In the genomic region with DNA sequence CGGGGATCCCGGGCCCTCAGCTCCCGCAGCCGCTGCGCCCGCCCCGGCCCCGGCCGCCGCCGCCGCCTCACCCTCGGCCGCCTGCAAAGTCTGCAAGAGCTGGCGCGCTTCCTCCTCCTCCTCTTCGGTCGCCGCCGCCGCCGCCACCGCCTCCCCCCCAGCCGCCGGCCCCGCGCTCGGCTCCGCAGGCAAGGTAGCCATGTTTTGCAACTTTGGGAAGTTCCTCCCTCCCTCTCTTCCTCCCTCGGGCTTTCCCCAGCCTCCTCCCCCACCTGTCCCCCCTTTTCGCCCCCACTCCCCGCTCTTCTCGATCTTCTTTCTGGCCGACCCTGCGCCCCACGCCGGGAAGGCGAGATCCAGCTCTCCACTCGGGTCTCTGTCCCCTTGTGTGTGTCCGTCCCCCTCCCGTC, we compare ENCODE assay signal across 2 cellular contexts.
A peak's percentile ranks its signal among the peaks of the same experiment; 100 is the strongest.
TF ChIP-seq lines count a peak whose summit lies in the region.

No MANE protein-coding gene starts in this region.

TF ChIP-seq in SK-N-SH, 30 proteins besides CTCF, POLR2A, EP300 and RAD21 (continued from another document):
- TF ChIP-seq, protein P1, sequence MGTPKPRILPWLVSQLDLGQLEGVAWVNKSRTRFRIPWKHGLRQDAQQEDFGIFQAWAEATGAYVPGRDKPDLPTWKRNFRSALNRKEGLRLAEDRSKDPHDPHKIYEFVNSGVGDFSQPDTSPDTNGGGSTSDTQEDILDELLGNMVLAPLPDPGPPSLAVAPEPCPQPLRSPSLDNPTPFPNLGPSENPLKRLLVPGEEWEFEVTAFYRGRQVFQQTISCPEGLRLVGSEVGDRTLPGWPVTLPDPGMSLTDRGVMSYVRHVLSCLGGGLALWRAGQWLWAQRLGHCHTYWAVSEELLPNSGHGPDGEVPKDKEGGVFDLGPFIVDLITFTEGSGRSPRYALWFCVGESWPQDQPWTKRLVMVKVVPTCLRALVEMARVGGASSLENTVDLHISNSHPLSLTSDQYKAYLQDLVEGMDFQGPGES (IDR thresholded peaks at IDR 0.05; ENCODE audit: low read depth, low read length): no peak
- no peak for TF ChIP-seq SMC3 (IDR thresholded peaks at IDR 0.05; ENCODE audit: low read depth, low read length)
- TF ChIP-seq TCF12 (IDR thresholded peaks at IDR 0.05): no peak
- 0 out of 2 replicates have a peak, but pooled peaks have one; percentile 15 for TF ChIP-seq MXI1 (IDR thresholded peaks at IDR 0.05; ENCODE audit: low read depth, low read length)
TF ChIP-seq in SK-N-SH: peak in this region for 3.

TF ChIP-seq in SK-N-SH treated with all-trans-retinoic acid at 6 μM for 48 hours, 23 proteins besides CTCF, POLR2A, EP300 and RAD21 (continued from another document):
- TF ChIP-seq, protein P2, sequence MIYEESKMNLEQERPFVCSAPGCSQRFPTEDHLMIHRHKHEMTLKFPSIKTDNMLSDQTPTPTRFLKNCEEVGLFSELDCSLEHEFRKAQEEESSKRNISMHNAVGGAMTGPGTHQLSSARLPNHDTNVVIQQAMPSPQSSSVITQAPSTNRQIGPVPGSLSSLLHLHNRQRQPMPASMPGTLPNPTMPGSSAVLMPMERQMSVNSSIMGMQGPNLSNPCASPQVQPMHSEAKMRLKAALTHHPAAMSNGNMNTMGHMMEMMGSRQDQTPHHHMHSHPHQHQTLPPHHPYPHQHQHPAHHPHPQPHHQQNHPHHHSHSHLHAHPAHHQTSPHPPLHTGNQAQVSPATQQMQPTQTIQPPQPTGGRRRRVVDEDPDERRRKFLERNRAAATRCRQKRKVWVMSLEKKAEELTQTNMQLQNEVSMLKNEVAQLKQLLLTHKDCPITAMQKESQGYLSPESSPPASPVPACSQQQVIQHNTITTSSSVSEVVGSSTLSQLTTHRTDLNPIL (CRISPR knock-in tag; IDR thresholded peaks at IDR 0.05; ENCODE audit: low read depth): no peak
- no peak for TF ChIP-seq TCF4 (CRISPR knock-in tag; IDR thresholded peaks at IDR 0.05; ENCODE audit: borderline replicate concordance)
TF ChIP-seq in SK-N-SH treated with all-trans-retinoic acid at 6 μM for 48 hours: peak in this region for 0.
